2 cellular contexts compared by ENCODE assay signal in the genomic region with DNA sequence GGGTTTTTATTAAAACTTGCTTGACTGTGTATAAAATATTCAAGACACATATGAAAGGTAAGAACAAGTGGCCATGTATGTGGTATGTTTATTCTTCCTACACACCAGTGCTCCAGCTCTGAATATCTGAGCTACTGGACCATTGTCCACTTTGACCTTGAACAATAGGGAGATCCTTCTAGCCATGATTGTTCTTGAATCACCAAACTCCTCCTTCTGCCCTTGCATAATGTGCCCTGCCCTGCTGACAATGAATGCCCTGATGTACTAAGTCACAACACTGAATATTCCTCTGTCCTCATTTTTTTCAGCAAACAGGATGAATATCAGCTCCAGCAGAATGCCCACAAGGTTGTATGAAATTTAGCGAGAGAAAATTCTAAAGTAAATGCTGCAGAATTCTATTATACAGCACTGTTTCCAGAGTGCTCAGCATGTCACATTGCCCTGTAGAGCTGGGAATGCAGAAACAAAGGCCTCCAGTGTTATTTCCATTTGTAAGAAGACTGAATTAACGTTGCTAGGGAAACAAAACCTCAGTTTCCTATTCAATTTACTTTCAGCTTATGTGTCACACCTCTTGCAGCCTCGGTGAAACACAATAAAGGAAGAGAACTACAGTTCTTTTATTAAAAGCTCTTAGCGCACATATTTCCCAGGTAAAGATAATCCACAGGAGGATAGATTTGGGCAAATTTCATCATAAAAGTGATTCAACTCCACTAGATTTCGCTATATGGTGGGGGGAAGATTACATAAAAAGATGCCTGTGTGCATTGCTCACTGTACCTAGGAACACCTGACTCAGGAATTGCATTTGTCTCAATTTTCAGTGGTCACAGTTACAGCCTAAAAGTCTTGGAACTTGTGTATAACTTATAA.
A peak's percentile ranks its signal among the peaks of the same experiment; 100 is the strongest.
TF ChIP-seq lines count a peak whose summit lies in the region.

No MANE protein-coding gene starts in this region.

TF ChIP-seq in H1, 55 proteins besides CTCF, POLR2A, EP300 and RAD21 (continued from another document and continues in another):
- TF ChIP-seq RNF2 (IDR thresholded peaks at IDR 0.05; ENCODE audit: borderline replicate concordance, low read depth, low read length, missing control alignments, poor library complexity, severe bottlenecking), result no peak
- TF ChIP-seq ATF2 (IDR thresholded peaks at IDR 0.05; ENCODE audit: low read length), result no peak
- peak; percentile 85 for TF ChIP-seq TEAD4 (IDR thresholded peaks at IDR 0.05; ENCODE audit: low read depth, low read length)
- no peak for TF ChIP-seq CREB1 (IDR thresholded peaks at IDR 0.05)
- TF ChIP-seq BCL11A (IDR thresholded peaks at IDR 0.05; ENCODE audit: low read depth in 2 of 2, low read length in 2 of 2), result peak; percentile 34 to 59
- no peak for TF ChIP-seq CTBP2 (IDR thresholded peaks at IDR 0.05; ENCODE audit: borderline replicate concordance, insufficient read depth, insufficient read length, low read length)
- no peak for TF ChIP-seq RBBP5 (IDR thresholded peaks at IDR 0.05; ENCODE audit: borderline replicate concordance, low read depth, low read length)
- TF ChIP-seq SUZ12 (IDR thresholded peaks at IDR 0.05; ENCODE audit: low read length), result no peak
- TF ChIP-seq SIX5 (IDR thresholded peaks at IDR 0.05; ENCODE audit: low read depth, low read length), result no peak
- TF ChIP-seq SP1 (IDR thresholded peaks at IDR 0.05; ENCODE audit: low read depth, low read length), result peak; percentile 32; the same call in 1 of the 2 replicates
- TF ChIP-seq, protein P1, sequence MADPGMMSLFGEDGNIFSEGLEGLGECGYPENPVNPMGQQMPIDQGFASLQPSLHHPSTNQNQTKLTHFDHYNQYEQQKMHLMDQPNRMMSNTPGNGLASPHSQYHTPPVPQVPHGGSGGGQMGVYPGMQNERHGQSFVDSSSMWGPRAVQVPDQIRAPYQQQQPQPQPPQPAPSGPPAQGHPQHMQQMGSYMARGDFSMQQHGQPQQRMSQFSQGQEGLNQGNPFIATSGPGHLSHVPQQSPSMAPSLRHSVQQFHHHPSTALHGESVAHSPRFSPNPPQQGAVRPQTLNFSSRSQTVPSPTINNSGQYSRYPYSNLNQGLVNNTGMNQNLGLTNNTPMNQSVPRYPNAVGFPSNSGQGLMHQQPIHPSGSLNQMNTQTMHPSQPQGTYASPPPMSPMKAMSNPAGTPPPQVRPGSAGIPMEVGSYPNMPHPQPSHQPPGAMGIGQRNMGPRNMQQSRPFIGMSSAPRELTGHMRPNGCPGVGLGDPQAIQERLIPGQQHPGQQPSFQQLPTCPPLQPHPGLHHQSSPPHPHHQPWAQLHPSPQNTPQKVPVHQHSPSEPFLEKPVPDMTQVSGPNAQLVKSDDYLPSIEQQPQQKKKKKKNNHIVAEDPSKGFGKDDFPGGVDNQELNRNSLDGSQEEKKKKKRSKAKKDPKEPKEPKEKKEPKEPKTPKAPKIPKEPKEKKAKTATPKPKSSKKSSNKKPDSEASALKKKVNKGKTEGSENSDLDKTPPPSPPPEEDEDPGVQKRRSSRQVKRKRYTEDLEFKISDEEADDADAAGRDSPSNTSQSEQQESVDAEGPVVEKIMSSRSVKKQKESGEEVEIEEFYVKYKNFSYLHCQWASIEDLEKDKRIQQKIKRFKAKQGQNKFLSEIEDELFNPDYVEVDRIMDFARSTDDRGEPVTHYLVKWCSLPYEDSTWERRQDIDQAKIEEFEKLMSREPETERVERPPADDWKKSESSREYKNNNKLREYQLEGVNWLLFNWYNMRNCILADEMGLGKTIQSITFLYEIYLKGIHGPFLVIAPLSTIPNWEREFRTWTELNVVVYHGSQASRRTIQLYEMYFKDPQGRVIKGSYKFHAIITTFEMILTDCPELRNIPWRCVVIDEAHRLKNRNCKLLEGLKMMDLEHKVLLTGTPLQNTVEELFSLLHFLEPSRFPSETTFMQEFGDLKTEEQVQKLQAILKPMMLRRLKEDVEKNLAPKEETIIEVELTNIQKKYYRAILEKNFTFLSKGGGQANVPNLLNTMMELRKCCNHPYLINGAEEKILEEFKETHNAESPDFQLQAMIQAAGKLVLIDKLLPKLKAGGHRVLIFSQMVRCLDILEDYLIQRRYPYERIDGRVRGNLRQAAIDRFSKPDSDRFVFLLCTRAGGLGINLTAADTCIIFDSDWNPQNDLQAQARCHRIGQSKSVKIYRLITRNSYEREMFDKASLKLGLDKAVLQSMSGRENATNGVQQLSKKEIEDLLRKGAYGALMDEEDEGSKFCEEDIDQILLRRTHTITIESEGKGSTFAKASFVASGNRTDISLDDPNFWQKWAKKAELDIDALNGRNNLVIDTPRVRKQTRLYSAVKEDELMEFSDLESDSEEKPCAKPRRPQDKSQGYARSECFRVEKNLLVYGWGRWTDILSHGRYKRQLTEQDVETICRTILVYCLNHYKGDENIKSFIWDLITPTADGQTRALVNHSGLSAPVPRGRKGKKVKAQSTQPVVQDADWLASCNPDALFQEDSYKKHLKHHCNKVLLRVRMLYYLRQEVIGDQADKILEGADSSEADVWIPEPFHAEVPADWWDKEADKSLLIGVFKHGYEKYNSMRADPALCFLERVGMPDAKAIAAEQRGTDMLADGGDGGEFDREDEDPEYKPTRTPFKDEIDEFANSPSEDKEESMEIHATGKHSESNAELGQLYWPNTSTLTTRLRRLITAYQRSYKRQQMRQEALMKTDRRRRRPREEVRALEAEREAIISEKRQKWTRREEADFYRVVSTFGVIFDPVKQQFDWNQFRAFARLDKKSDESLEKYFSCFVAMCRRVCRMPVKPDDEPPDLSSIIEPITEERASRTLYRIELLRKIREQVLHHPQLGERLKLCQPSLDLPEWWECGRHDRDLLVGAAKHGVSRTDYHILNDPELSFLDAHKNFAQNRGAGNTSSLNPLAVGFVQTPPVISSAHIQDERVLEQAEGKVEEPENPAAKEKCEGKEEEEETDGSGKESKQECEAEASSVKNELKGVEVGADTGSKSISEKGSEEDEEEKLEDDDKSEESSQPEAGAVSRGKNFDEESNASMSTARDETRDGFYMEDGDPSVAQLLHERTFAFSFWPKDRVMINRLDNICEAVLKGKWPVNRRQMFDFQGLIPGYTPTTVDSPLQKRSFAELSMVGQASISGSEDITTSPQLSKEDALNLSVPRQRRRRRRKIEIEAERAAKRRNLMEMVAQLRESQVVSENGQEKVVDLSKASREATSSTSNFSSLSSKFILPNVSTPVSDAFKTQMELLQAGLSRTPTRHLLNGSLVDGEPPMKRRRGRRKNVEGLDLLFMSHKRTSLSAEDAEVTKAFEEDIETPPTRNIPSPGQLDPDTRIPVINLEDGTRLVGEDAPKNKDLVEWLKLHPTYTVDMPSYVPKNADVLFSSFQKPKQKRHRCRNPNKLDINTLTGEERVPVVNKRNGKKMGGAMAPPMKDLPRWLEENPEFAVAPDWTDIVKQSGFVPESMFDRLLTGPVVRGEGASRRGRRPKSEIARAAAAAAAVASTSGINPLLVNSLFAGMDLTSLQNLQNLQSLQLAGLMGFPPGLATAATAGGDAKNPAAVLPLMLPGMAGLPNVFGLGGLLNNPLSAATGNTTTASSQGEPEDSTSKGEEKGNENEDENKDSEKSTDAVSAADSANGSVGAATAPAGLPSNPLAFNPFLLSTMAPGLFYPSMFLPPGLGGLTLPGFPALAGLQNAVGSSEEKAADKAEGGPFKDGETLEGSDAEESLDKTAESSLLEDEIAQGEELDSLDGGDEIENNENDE (IDR thresholded peaks at IDR 0.05; ENCODE audit: insufficient replicate concordance, low read length), result peak; percentile 84
- no peak for TF ChIP-seq TAF1 (IDR thresholded peaks at IDR 0.05; ENCODE audit: low read depth, low read length)

TF ChIP-seq in SK-N-SH, 30 proteins besides CTCF, POLR2A, EP300 and RAD21 (continued from another document):
- no peak for TF ChIP-seq EZH2phosphoT487 (IDR thresholded peaks at IDR 0.05; ENCODE audit: borderline replicate concordance, low read depth)
- no peak for TF ChIP-seq REST (IDR thresholded peaks at IDR 0.05; ENCODE audit: low read depth, low read length)
- no peak for TF ChIP-seq NRF1 (IDR thresholded peaks at IDR 0.05; ENCODE audit: low read depth, low read length)
- TF ChIP-seq SIN3A (IDR thresholded peaks at IDR 0.05; ENCODE audit: borderline replicate concordance, low read depth, low read length), result no peak
- TF ChIP-seq, protein P2, sequence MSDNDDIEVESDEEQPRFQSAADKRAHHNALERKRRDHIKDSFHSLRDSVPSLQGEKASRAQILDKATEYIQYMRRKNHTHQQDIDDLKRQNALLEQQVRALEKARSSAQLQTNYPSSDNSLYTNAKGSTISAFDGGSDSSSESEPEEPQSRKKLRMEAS (IDR thresholded peaks at IDR 0.05; ENCODE audit: low read depth), result no peak
- TF ChIP-seq, protein P3, sequence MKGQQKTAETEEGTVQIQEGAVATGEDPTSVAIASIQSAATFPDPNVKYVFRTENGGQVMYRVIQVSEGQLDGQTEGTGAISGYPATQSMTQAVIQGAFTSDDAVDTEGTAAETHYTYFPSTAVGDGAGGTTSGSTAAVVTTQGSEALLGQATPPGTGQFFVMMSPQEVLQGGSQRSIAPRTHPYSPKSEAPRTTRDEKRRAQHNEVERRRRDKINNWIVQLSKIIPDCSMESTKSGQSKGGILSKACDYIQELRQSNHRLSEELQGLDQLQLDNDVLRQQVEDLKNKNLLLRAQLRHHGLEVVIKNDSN (IDR thresholded peaks at IDR 0.05; ENCODE audit: borderline replicate concordance, low read depth), result no peak
- TF ChIP-seq GABPA (IDR thresholded peaks at IDR 0.05; ENCODE audit: low read depth), result no peak
- TF ChIP-seq FOXM1 (IDR thresholded peaks at IDR 0.05; ENCODE audit: low read depth), result no peak
- no peak for TF ChIP-seq RXRA (IDR thresholded peaks at IDR 0.05; ENCODE audit: borderline replicate concordance, low read depth)
- TF ChIP-seq IRF3 (IDR thresholded peaks at IDR 0.05; ENCODE audit: low read depth, low read length), result no peak
- TF ChIP-seq PBX3 (IDR thresholded peaks at IDR 0.05), result no peak
- no peak for TF ChIP-seq MEF2A (IDR thresholded peaks at IDR 0.05; ENCODE audit: borderline replicate concordance, low read depth)
- TF ChIP-seq FOXJ3 (CRISPR knock-in tag; IDR thresholded peaks at IDR 0.05), result no peak
- no peak for TF ChIP-seq CHD2 (IDR thresholded peaks at IDR 0.05; ENCODE audit: low read length, partially characterized antibody)
TF ChIP-seq in SK-N-SH: peak in this region for 0.
